ENCODE assay signal across 19 cellular contexts in the genomic region with DNA sequence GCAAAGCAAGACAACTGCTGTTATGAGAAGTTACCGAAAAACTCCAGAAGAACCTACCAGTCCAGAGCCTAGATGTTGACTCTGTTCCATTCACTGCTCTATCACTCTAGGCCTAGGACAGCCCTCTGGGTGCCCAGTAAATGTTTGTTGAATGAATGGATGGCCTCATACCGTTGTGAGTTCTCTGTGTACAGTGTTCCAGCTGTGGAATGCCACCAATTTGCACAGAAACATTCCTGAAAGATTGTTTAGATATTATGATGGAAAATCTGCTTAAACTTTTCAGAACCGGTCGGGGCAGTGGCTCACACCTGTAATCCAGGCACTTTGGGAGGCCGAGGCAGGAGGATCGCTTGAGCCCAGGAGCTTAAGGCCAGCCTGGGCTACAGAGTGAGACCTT. TPM values are rescaled to one million over a fixed set of nuclear protein-coding genes. Genes with fewer than 3 reads are reported as not detected.
A peak's percentile ranks its signal among the peaks of the same experiment; 100 is the strongest.
DNase-seq lines count a peak whose midpoint lies in the region; ATAC-seq and TF ChIP-seq lines count a peak whose summit lies in the region.
"Had no signal": no experiment of that assay in that cellular context is flagged by ENCODE, and none has a peak within 500 bp of the region (broad histone marks: within the 10 kb centered on the region; RNA-seq: fewer than 3 reads in every experiment).

No MANE protein-coding gene starts in this region.

- H3K56ac ChIP-seq in IMR-90 (ENCODE audit: extremely low read depth, insufficient read depth, low read length), result no peak overlapping the region

- no TSS peak for BruUV-seq in IMR-90 (replicated peaks; lab: Mats Ljungman, UMichigan)

- H3K9me1 ChIP-seq in IMR-90 (ENCODE audit: insufficient read depth, low read length), result peaks cover 5% of the 10 kb centered on the region; the same call in 1 of the 2 replicates

- H3K4me2 ChIP-seq in IMR-90 (ENCODE audit: low read depth, low read length) (no peak overlapping the region), hepatocyte (peak overlapping the region; percentile 78), trophoblast cell (ENCODE audit: low read length) (no peak overlapping the region)

- peak overlapping the region; percentile 95 to 97; a peak in 3 of 4 replicates for H4K8ac ChIP-seq in IMR-90 (ENCODE audit: low read depth in 2 of 2, low read length in 2 of 2)
- no peak overlapping the region for H4K8ac ChIP-seq in trophoblast cell (ENCODE audit: low read depth, low read length)

- H3K14ac ChIP-seq in IMR-90 (replicated peaks; ENCODE audit: low read depth, low read length) (0 out of 2 replicates have a peak overlapping the region, but pooled peaks have one; percentile 37), trophoblast cell (ENCODE audit: low read length) (no peak overlapping the region)

- POLR2A ChIA-PET in IMR-90 (lab: Charles Lee; ENCODE audit: unreplicated experiment), result no interaction called here

- H3K79me1 ChIP-seq in IMR-90 (ENCODE audit: low read depth in 1 of 2, low read length in 2 of 2) (peaks cover 0 to 34% of the 10 kb centered on the region in 2 experiments; a peak in 3 of 4 replicates), trophoblast cell (ENCODE audit: low read length) (peaks cover 7% of the 10 kb centered on the region)

- no CpG with 5 or more reads among the region's 6 CpGs for WGBS in IMR-90 (ENCODE audit: extremely low coverage in 2 of 2, insufficient read length in 1 of 2), 2 experiments
- WGBS in hepatocyte (ENCODE audit: low lambda C conversion rate, missing lambda C conversion rate), result 76% methylated on average over 6 of the region's 6 CpGs
- WGBS in trophoblast cell (ENCODE audit: extremely low coverage, insufficient coverage, insufficient read length), result no CpG with 5 or more reads among the region's 6 CpGs

- DNase-seq in activated CD4-positive, alpha-beta T cell treated with anti-CD3 and anti-CD28 coated beads, Interleukin-2, amount 10 ng/mL, durations not matched to agents 24 days and 14 days, result no peak
- no peak for DNase-seq in activated CD4-positive, alpha-beta T cell treated with anti-CD3 and anti-CD28 coated beads, Interleukin-2, amount 50 U/mL, for 4 hours
- DNase-seq in IMR-90 (no peak), hepatocyte (ENCODE audit: low spot score) (no peak), trophoblast cell (peak; percentile 89 to 97), NCI-H2081 treated with DMSO at 0.1 percent for 48 hours (lab: John Stamatoyannopoulos, UW) (no peak)
- DNase-seq in stimulated activated naive CD8-positive, alpha-beta T cell treated with anti-CD3 and anti-CD28 coated beads, Interleukin-15, amount 100 ng/mL, for 72 hours, result no peak
- DNase-seq: ACHN; activated CD8-positive, alpha-beta memory T cell treated with anti-CD3 and anti-CD28 coated beads for 24 hours; activated naive CD8-positive, alpha-beta T cell treated with anti-CD3 and anti-CD28 coated beads, Interleukin-2, amount 10 ng/mL, durations not matched to agents 7 days and 5 days; activated T-cell treated with anti-CD3 and anti-CD28 coated beads, Interleukin-2, amount 50 U/mL, for 48 hours; brain microvascular endothelial cell; lower lobe of right lung; naive B cell; NCI-H1105 treated with DMSO at 0.1 percent for 48 hours; psoas muscle; stimulated activated CD4-positive, alpha-beta T cell treated with anti-CD3 and anti-CD28 coated beads, Interleukin-4, amount 100 ng/mL, for 24 hours; SW 1271 had no signal

- TF ChIP-seq POLR2A in IMR-90 (IDR thresholded peaks at IDR 0.05; ENCODE audit: low read depth, low read length), result no peak

- in situ Hi-C loops in IMR-90 (cut with MboI; ENCODE audit: low sequenced_read_pairs), result loop anchor here (10.0 to 25.0 kb wide), 2 partner anchors 303 to 410 kb away; a partner anchor contains a TSS

- H4K91ac ChIP-seq in IMR-90 (ENCODE audit: insufficient read depth, low read depth, low read length) (no peak overlapping the region), trophoblast cell (ENCODE audit: low read depth, low read length) (no peak overlapping the region)

- no peak overlapping the region for H3K4me3 Mint-ChIP-seq in activated CD4-positive, alpha-beta T cell treated with anti-CD3 and anti-CD28 coated beads, Interleukin-2, amount 10 ng/mL, durations not matched to agents 24 days and 14 days
- H3K4me3 Mint-ChIP-seq in stimulated activated naive CD8-positive, alpha-beta T cell treated with anti-CD3 and anti-CD28 coated beads, Interleukin-15, amount 100 ng/mL, for 72 hours, result no peak overlapping the region

- H3K9ac ChIP-seq in IMR-90 (ENCODE audit: low read depth, low read length), result no peak overlapping the region
- no peak overlapping the region for H3K9ac ChIP-seq in trophoblast cell (ENCODE audit: low read length)

- H3K27ac ChIP-seq in IMR-90 (ENCODE audit: insufficient read depth, low read length), result no peak overlapping the region
- peak overlapping the region; percentile 93 for H3K27ac ChIP-seq in hepatocyte
- H3K27ac ChIP-seq in trophoblast cell (ENCODE audit: low read depth, low read length), result no peak overlapping the region
- H3K27ac ChIP-seq: brain microvascular endothelial cell had no signal

- H3K27me3 ChIP-seq in IMR-90 (ENCODE audit: control insufficient read depth, insufficient read depth, low read length) (no peaks in the 10 kb centered on the region), hepatocyte (no peaks in the 10 kb centered on the region), trophoblast cell (ENCODE audit: insufficient read depth, low read length) (no peaks in the 10 kb centered on the region)
- H3K27me3 ChIP-seq: brain microvascular endothelial cell had no signal

- peaks cover 26% of the 10 kb centered on the region for H4K20me1 ChIP-seq in IMR-90 (ENCODE audit: insufficient read depth, low read length)
- H4K20me1 ChIP-seq in hepatocyte (ENCODE audit: insufficient read depth, poor library complexity, severe bottlenecking), result no peaks in the 10 kb centered on the region

- H3K79me2 ChIP-seq in hepatocyte (peaks cover 34% of the 10 kb centered on the region), trophoblast cell (ENCODE audit: control insufficient read depth, insufficient read depth, low read length, poor library complexity) (peaks cover 20% of the 10 kb centered on the region)

- peaks cover 19% of the 10 kb centered on the region for H3K4me1 ChIP-seq in IMR-90 (ENCODE audit: control insufficient read depth, insufficient read depth, low read length)
- H3K4me1 ChIP-seq in hepatocyte (ENCODE audit: insufficient read depth), result peaks cover 22% of the 10 kb centered on the region
- peaks cover 12 to 16% of the 10 kb centered on the region in 2 experiments for H3K4me1 ChIP-seq in trophoblast cell (ENCODE audit: control insufficient read depth in 1 of 2, insufficient read depth in 2 of 2, low read length in 2 of 2)

- intact Hi-C loops in activated CD4-positive, alpha-beta T cell treated with anti-CD3 and anti-CD28 coated beads, Interleukin-2, amount 10 ng/mL, durations not matched to agents 24 days and 14 days (cut with micrococcal nuclease), result loop anchor here (2.0 to 10.0 kb wide), 3 partner anchors 123 to 293 kb away; a partner anchor contains a TSS
- intact Hi-C loops in IMR-90 (cut with micrococcal nuclease), result loop anchor here (2.0 to 10.0 kb wide), 2 partner anchors 123 to 403 kb away; a partner anchor contains a TSS

- dilution Hi-C loops in IMR-90 (cut with HindIII; ENCODE audit: low sequenced_read_pairs, unreplicated experiment), result no loop called here

- H3K23ac ChIP-seq in IMR-90 (ENCODE audit: low read depth, low read length), result no peak overlapping the region
- H3K23ac ChIP-seq in trophoblast cell (ENCODE audit: low read length), result no peak overlapping the region

- no peak for TF ChIP-seq RAD21 in IMR-90 (IDR thresholded peaks at IDR 0.05; ENCODE audit: low read length)

- peaks cover 33% of the 10 kb centered on the region for H3K4me1 Mint-ChIP-seq in activated CD4-positive, alpha-beta T cell treated with anti-CD3 and anti-CD28 coated beads, Interleukin-2, amount 10 ng/mL, durations not matched to agents 24 days and 14 days
- H3K4me1 Mint-ChIP-seq in stimulated activated naive CD8-positive, alpha-beta T cell treated with anti-CD3 and anti-CD28 coated beads, Interleukin-15, amount 100 ng/mL, for 72 hours, result peaks cover 37% of the 10 kb centered on the region

- no peak overlapping the region for H2BK20ac ChIP-seq in IMR-90 (ENCODE audit: low read depth, low read length)

- H3K4ac ChIP-seq in IMR-90 (ENCODE audit: low read depth, low read length) (no peak overlapping the region), trophoblast cell (ENCODE audit: low read depth, low read length) (no peak overlapping the region)

- H3K36me3 ChIP-seq in IMR-90 (ENCODE audit: control insufficient read depth, insufficient read depth, low read length), result no peaks in the 10 kb centered on the region
- no peaks in the 10 kb centered on the region for H3K36me3 ChIP-seq in hepatocyte (replicated peaks; ENCODE audit: insufficient read depth, low read depth)
- H3K36me3 ChIP-seq in trophoblast cell (ENCODE audit: control insufficient read depth in 1 of 2, insufficient read depth in 2 of 2, low read length in 2 of 2), result no peaks in the 10 kb centered on the region
- H3K36me3 ChIP-seq: brain microvascular endothelial cell, lower lobe of right lung had no signal

- no peak overlapping the region for H4K12ac ChIP-seq in trophoblast cell (ENCODE audit: low read depth, low read length)

- no peak overlapping the region for H4K5ac ChIP-seq in IMR-90 (ENCODE audit: low read depth, low read length)

- no peaks in the 10 kb centered on the region for H3K9me2 ChIP-seq in hepatocyte (replicated peaks; ENCODE audit: insufficient read depth)

- peak overlapping the region; percentile 92 for H3K27ac Mint-ChIP-seq in activated CD4-positive, alpha-beta T cell treated with anti-CD3 and anti-CD28 coated beads, Interleukin-2, amount 10 ng/mL, durations not matched to agents 24 days and 14 days
- H3K27ac Mint-ChIP-seq in stimulated activated naive CD8-positive, alpha-beta T cell treated with anti-CD3 and anti-CD28 coated beads, Interleukin-15, amount 100 ng/mL, for 72 hours, result no peak overlapping the region

- CTCF ChIA-PET in IMR-90 (lab: Yijun Ruan, JAX), result interaction anchor here (0.6 kb wide), 2 partner anchors 61 to 80 kb away, joined by 3 read pairs; no protein-coding TSS in a partner anchor

- no peak overlapping the region for H2BK12ac ChIP-seq in trophoblast cell (ENCODE audit: low read length)

- H3K9me3 ChIP-seq in IMR-90 (ENCODE audit: control insufficient read depth, insufficient read depth, low read length), result no peaks in the 10 kb centered on the region
- H3K9me3 ChIP-seq in hepatocyte (ENCODE audit: low read depth), result no peaks in the 10 kb centered on the region
- H3K9me3 ChIP-seq in trophoblast cell (ENCODE audit: insufficient read depth, low read depth, low read length), result peaks cover 3% of the 10 kb centered on the region
- H3K9me3 ChIP-seq: lower lobe of right lung, psoas muscle had no signal

- peak overlapping the region; percentile 67 for H2AFZ ChIP-seq in IMR-90 (replicated peaks; ENCODE audit: low read length, poor library complexity)
- H2AFZ ChIP-seq in hepatocyte, result peak overlapping the region; percentile 86
- no peak overlapping the region for H2AFZ ChIP-seq in trophoblast cell (ENCODE audit: insufficient read depth, low read length, poor library complexity)

- no peak overlapping the region for H3K18ac ChIP-seq in IMR-90 (ENCODE audit: low read depth, low read length)
- no peak overlapping the region for H3K18ac ChIP-seq in trophoblast cell (ENCODE audit: low read length)

- peaks cover 3% of the 10 kb centered on the region for H3K9me3 Mint-ChIP-seq in activated CD4-positive, alpha-beta T cell treated with anti-CD3 and anti-CD28 coated beads, Interleukin-2, amount 10 ng/mL, durations not matched to agents 24 days and 14 days
- no peaks in the 10 kb centered on the region for H3K9me3 Mint-ChIP-seq in stimulated activated naive CD8-positive, alpha-beta T cell treated with anti-CD3 and anti-CD28 coated beads, Interleukin-15, amount 100 ng/mL, for 72 hours
- H3K9me3 Mint-ChIP-seq: activated naive CD8-positive, alpha-beta T cell treated with anti-CD3 and anti-CD28 coated beads, Interleukin-2, amount 10 ng/mL, durations not matched to agents 7 days and 5 days; naive B cell had no signal

- no peak overlapping the region for H2BK5ac ChIP-seq in IMR-90 (ENCODE audit: low read depth, low read length, poor library complexity, severe bottlenecking)
- H2BK5ac ChIP-seq in trophoblast cell (ENCODE audit: low read depth, low read length, poor library complexity), result no peak overlapping the region

- TF ChIP-seq CTCF in IMR-90 (conservative IDR thresholded peaks at IDR 0.05; ENCODE audit: low read depth, low read length) (no peak), hepatocyte (IDR thresholded peaks at IDR 0.05; ENCODE audit: poor library complexity) (no peak)

- H3K4me3 ChIP-seq in IMR-90 (ENCODE audit: insufficient read depth, low read depth, low read length) (no peak overlapping the region), hepatocyte (no peak overlapping the region), trophoblast cell (ENCODE audit: low read depth, low read length) (no peak overlapping the region)
- H3K4me3 ChIP-seq: lower lobe of right lung, psoas muscle had no signal

- peaks cover 1% of the 10 kb centered on the region for H3K27me3 Mint-ChIP-seq in activated CD4-positive, alpha-beta T cell treated with anti-CD3 and anti-CD28 coated beads, Interleukin-2, amount 10 ng/mL, durations not matched to agents 24 days and 14 days
- no peaks in the 10 kb centered on the region for H3K27me3 Mint-ChIP-seq in stimulated activated naive CD8-positive, alpha-beta T cell treated with anti-CD3 and anti-CD28 coated beads, Interleukin-15, amount 100 ng/mL, for 72 hours

- no peak overlapping the region for H2AK5ac ChIP-seq in IMR-90 (ENCODE audit: low read depth, low read length)
- no peak overlapping the region for H2AK5ac ChIP-seq in trophoblast cell (ENCODE audit: low read length)

- H2BK120ac ChIP-seq in IMR-90 (ENCODE audit: low read depth, low read length) (no peak overlapping the region), trophoblast cell (ENCODE audit: insufficient read depth, low read length, poor library complexity) (no peak overlapping the region)

- ATAC-seq in IMR-90 (ENCODE audit: low read depth) (no peak), GM18511 (IDR thresholded peaks at IDR 0.05; ENCODE audit: unreplicated experiment) (no peak)
- no peak for ATAC-seq in stimulated activated naive CD8-positive, alpha-beta T cell treated with anti-CD3 and anti-CD28 coated beads, Interleukin-15, amount 100 ng/mL, for 72 hours
- ATAC-seq: lower lobe of right lung, psoas muscle had no signal

- peaks cover 12% of the 10 kb centered on the region for H3K36me3 Mint-ChIP-seq in activated CD4-positive, alpha-beta T cell treated with anti-CD3 and anti-CD28 coated beads, Interleukin-2, amount 10 ng/mL, durations not matched to agents 24 days and 14 days (ENCODE audit: low read depth)
- H3K36me3 Mint-ChIP-seq: activated naive CD8-positive, alpha-beta T cell treated with anti-CD3 and anti-CD28 coated beads, Interleukin-2, amount 10 ng/mL, durations not matched to agents 7 days and 5 days; naive B cell had no signal

- no peak overlapping the region for H2BK15ac ChIP-seq in IMR-90 (ENCODE audit: low read depth, low read length)

- no peak overlapping the region for H2AK9ac ChIP-seq in IMR-90 (replicated peaks; ENCODE audit: low read depth, low read length, poor library complexity)

RNA-seq across cellular contexts. Expression of a gene that starts 1.3 kb away (rescaled TPM):
- 605 and 614 TPM in 2 replicates for total RNA-seq in activated CD4-positive, alpha-beta T cell treated with anti-CD3 and anti-CD28 coated beads, Interleukin-2, amount 10 ng/mL, durations not matched to agents 24 days and 14 days
- total RNA-seq in IMR-90 (2012; rRNA removed), result 211 and 259 TPM in 2 replicates
- polyA plus RNA-seq in IMR-90 (2012; rRNA removed), result 405 and 446 TPM in 2 replicates
- polyA plus RNA-seq in IMR-90 (2012; cell fraction: cytosol; rRNA removed), result 291 and 322 TPM in 2 replicates
- 96.8 and 135 TPM in 2 replicates for polyA plus RNA-seq in IMR-90 (2012; cell fraction: nucleus; rRNA removed; ENCODE audit: low replicate concordance)
- 104 and 126 TPM in 2 replicates for total RNA-seq in hepatocyte
- polyA plus RNA-seq in hepatocyte, result 69.6 and 79.4 TPM in 2 replicates
- polyA plus RNA-seq in trophoblast cell (2013), result 183 and 189 TPM in 2 replicates

RNA-seq across cellular contexts. Expression of a gene that starts 13.6 kb away (rescaled TPM):
- 3.6 and 4.5 TPM in 2 replicates for total RNA-seq in activated CD4-positive, alpha-beta T cell treated with anti-CD3 and anti-CD28 coated beads, Interleukin-2, amount 10 ng/mL, durations not matched to agents 24 days and 14 days
- total RNA-seq in IMR-90 (2012; rRNA removed) (2.7 and 3.6 TPM in 2 replicates), hepatocyte (10.5 and 12.2 TPM in 2 replicates)
- polyA plus RNA-seq in IMR-90 (2012; rRNA removed) (10.2 and 11.4 TPM in 2 replicates), hepatocyte (25.7 and 28.0 TPM in 2 replicates)
- polyA plus RNA-seq in IMR-90 (2012; cell fraction: cytosol; rRNA removed), result 10.2 and 18.8 TPM in 2 replicates
- 34.3 and 52.3 TPM in 2 replicates for polyA plus RNA-seq in IMR-90 (2012; cell fraction: nucleus; rRNA removed; ENCODE audit: low replicate concordance)
- polyA plus RNA-seq in trophoblast cell (2013), result 16.6 and 16.9 TPM in 2 replicates

Comparison
In these comparisons a context has a peak if more than half of its experiments do, and no peak if none do; other contexts are left out.
1. DNase-seq: peak in trophoblast cell (2 of 2); none in activated CD4-positive, alpha-beta T cell treated with anti-CD3 and anti-CD28 coated beads, Interleukin-2, amount 10 ng/mL, durations not matched to agents 24 days and 14 days (single experiment), activated CD4-positive, alpha-beta T cell treated with anti-CD3 and anti-CD28 coated beads, Interleukin-2, amount 50 U/mL, for 4 hours (0 of 2), IMR-90 (single experiment), hepatocyte (single experiment), stimulated activated naive CD8-positive, alpha-beta T cell treated with anti-CD3 and anti-CD28 coated beads, Interleukin-15, amount 100 ng/mL, for 72 hours (0 of 2) and NCI-H2081 treated with DMSO at 0.1 percent for 48 hours (single experiment).